ENCODE assay signal across 13 cellular contexts in the genomic region with DNA sequence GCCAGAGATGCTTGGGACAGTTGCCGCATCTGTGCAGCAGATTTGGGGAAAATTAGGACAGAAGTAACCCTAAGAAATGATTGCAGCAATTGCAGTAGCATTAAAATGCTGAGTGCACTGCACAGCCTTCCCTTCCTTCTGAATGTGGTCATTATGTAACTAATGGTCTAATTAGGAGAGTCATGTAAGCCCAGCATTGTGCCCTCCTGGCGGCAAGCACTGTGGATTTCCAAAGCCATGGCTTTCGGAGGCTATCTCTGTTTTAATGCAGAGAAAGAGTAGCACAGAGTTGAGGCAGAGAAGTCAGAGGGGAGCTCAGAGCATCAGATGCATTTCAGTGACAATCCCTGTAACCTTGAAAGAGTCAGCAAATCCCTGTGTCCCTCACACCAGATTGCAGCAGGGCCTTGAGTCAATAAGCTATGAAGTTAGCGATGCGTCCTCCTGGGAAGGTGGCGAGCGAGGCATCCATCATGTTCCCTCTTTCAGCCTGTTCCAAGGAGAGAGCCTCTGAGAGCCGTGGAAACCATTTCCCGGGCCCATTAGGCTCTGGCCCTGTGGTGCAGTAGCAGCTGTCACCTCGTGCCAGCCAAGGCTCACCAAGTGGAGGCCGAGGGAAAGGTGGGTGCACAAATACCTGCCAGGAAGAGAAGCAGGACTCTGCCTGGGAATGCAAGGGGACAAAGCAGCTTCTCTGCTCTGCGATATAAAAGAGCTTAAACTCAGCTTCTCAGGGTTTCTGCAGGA.
A peak's percentile ranks its signal among the peaks of the same experiment; 100 is the strongest.
DNase-seq lines count a peak whose midpoint lies in the region; ATAC-seq and TF ChIP-seq lines count a peak whose summit lies in the region.
"Had no signal": no experiment of that assay in that cellular context is flagged by ENCODE, and none has a peak within 500 bp of the region (broad histone marks: within the 10 kb centered on the region; RNA-seq: fewer than 3 reads in every experiment).

No MANE protein-coding gene starts in this region.

- H3K4me2 ChIP-seq in IMR-90 (ENCODE audit: low read depth, low read length) (no peak overlapping the region), mesenchymal stem cell (ENCODE audit: low read length, poor library complexity, severe bottlenecking) (no peak overlapping the region), H9 (ENCODE audit: insufficient read depth, insufficient read length, low read length) (no peak overlapping the region)

- H2BK15ac ChIP-seq in IMR-90 (ENCODE audit: low read depth, low read length) (peak overlapping the region; percentile 10; the same call in 1 of the 3 replicates), mesenchymal stem cell (ENCODE audit: low read depth, poor library complexity, severe bottlenecking) (no peak overlapping the region), H9 (ENCODE audit: low read depth, low read length) (no peak overlapping the region)

- no peaks in the 10 kb centered on the region; the same call in 1 of the 2 replicates for H3K27me3 Mint-ChIP-seq in H9 (ENCODE audit: low read depth)

- H3K9me1 ChIP-seq in IMR-90 (ENCODE audit: insufficient read depth, low read length): 0 out of 2 replicates have a peak, but pooled peaks cover 3% of the 10 kb centered on the region

- no peaks in the 10 kb centered on the region for H3K9me3 Mint-ChIP-seq in H9

- peaks cover 8 to 10% of the 10 kb centered on the region in 2 experiments for H3K4me1 Mint-ChIP-seq in H9

- ATAC-seq in IMR-90 (ENCODE audit: low read depth): no peak

- H2BK12ac ChIP-seq in mesenchymal stem cell (ENCODE audit: low read length in 2 of 2) (peak overlapping the region; percentile 53 to 77), H9 (ENCODE audit: insufficient read length, low read depth, low read length) (no peak overlapping the region)

- H3K36me3 Mint-ChIP-seq in H9 (ENCODE audit: insufficient read depth in 1 of 3, low read depth in 3 of 3): no peaks in the 10 kb centered on the region

- in situ Hi-C loops in IMR-90 (cut with MboI; ENCODE audit: low sequenced_read_pairs): loop anchor here (25.0 kb wide), 1 partner anchor 1078 kb away; no protein-coding TSS in a partner anchor
- in situ Hi-C loops in KBM-7 (cut with MboI; ENCODE audit: low pct_unique_long_range_greater_than_20kb, low sequenced_read_pairs): no loop called here

- no peak overlapping the region for H2BK5ac ChIP-seq in IMR-90 (ENCODE audit: low read depth, low read length, poor library complexity, severe bottlenecking)
- no peak overlapping the region for H2BK5ac ChIP-seq in mesenchymal stem cell (ENCODE audit: low read depth, low read length, poor library complexity, severe bottlenecking)
- no peak overlapping the region for H2BK5ac ChIP-seq in H9 (ENCODE audit: insufficient read length, low read length)

- no peak for TF ChIP-seq RAD21 in IMR-90 (IDR thresholded peaks at IDR 0.05; ENCODE audit: low read length)

- H3K23ac ChIP-seq in IMR-90 (ENCODE audit: low read depth, low read length) (no peak overlapping the region), mesenchymal stem cell (ENCODE audit: low read length in 2 of 2) (peak overlapping the region in 1 of 2 experiments; percentile 40), H9 (ENCODE audit: insufficient read length, low read depth, low read length) (no peak overlapping the region)

- intact Hi-C loops in IMR-90 (cut with micrococcal nuclease): loop anchor here (5.0 to 10.0 kb wide), 2 partner anchors 226 to 277 kb away; no protein-coding TSS in a partner anchor

- H3K4ac ChIP-seq in IMR-90 (ENCODE audit: low read depth, low read length): peak overlapping the region; percentile 34; the same call in 1 of the 2 replicates
- peak overlapping the region in 1 of 2 experiments; percentile 29 for H3K4ac ChIP-seq in mesenchymal stem cell (ENCODE audit: low read depth in 1 of 2, low read length in 2 of 2)
- H3K4ac ChIP-seq in H9 (ENCODE audit: low read depth, low read length): no peak overlapping the region

- H3K79me1 ChIP-seq in IMR-90 (ENCODE audit: low read depth in 1 of 2, low read length in 2 of 2) (no peaks in the 10 kb centered on the region), mesenchymal stem cell (replicated peaks; ENCODE audit: low read length, poor library complexity, severe bottlenecking) (no peaks in the 10 kb centered on the region), H9 (ENCODE audit: insufficient read depth, low read depth, low read length, poor library complexity, severe bottlenecking) (no peaks in the 10 kb centered on the region)

- H3K9me3 ChIP-seq in IMR-90 (ENCODE audit: control insufficient read depth, insufficient read depth, low read length) (no peaks in the 10 kb centered on the region), mesenchymal stem cell (ENCODE audit: control insufficient read depth, low read length) (no peaks in the 10 kb centered on the region), H9 (ENCODE audit: control insufficient read depth, low read depth, low read length) (no peaks in the 10 kb centered on the region)

- H3K4me3 ChIP-seq in IMR-90 (ENCODE audit: insufficient read depth, low read depth, low read length) (no peak overlapping the region), mesenchymal stem cell (ENCODE audit: insufficient read depth in 1 of 2, low read depth in 1 of 2, low read length in 2 of 2) (no peak overlapping the region)

- no TSS peak for BruUV-seq in IMR-90 (replicated peaks; lab: Mats Ljungman, UMichigan)

- DNase-seq in Ammon's horn (ENCODE audit: low spot score) (peak; percentile 29), IMR-90 (no peak), cerebellum (ENCODE audit: low spot score) (peak; percentile 20), mesenchymal stem cell (no peak), H9 (no peak), KBM-7 (no peak), T-helper 2 cell (no peak)
- DNase-seq: COR-L47, Karpas-422, NCI-H2029, NCI-H2227 treated with DMSO at 0.1 percent for 48 hours, NCI-H526 treated with DMSO at 0.1 percent for 48 hours, SW 1271 had no signal

- POLR2A ChIA-PET in IMR-90 (lab: Charles Lee; ENCODE audit: unreplicated experiment): no interaction called here

- H3K4me1 ChIP-seq in IMR-90 (ENCODE audit: control insufficient read depth, insufficient read depth, low read length): peaks cover 5% of the 10 kb centered on the region; the same call in 1 of the 2 replicates
- no peaks in the 10 kb centered on the region for H3K4me1 ChIP-seq in mesenchymal stem cell (ENCODE audit: control insufficient read depth, insufficient read depth, low read depth, low read length)
- no peaks in the 10 kb centered on the region for H3K4me1 ChIP-seq in H9 (ENCODE audit: insufficient read depth, low read length)

- H4K20me1 ChIP-seq in IMR-90 (ENCODE audit: insufficient read depth, low read length) (no peaks in the 10 kb centered on the region), H9 (ENCODE audit: control insufficient read depth, insufficient read depth, insufficient read length) (no peaks in the 10 kb centered on the region)

- H4K5ac ChIP-seq in IMR-90 (ENCODE audit: low read depth, low read length) (peak overlapping the region; percentile 33; the same call in 1 of the 2 replicates), H9 (ENCODE audit: insufficient read length, low read depth, low read length) (no peak overlapping the region)

- no peaks in the 10 kb centered on the region for H3K79me2 ChIP-seq in H9 (ENCODE audit: insufficient read depth, low read length)

- no peak overlapping the region for H3K27ac ChIP-seq in IMR-90 (ENCODE audit: insufficient read depth, low read length)
- H3K27ac ChIP-seq in mesenchymal stem cell (ENCODE audit: low read length, poor library complexity, severe bottlenecking): no peak overlapping the region
- no peak overlapping the region for H3K27ac ChIP-seq in H9 (ENCODE audit: insufficient read length, low read depth, low read length)

- H3K14ac ChIP-seq in IMR-90 (replicated peaks; ENCODE audit: low read depth, low read length) (0 out of 2 replicates have a peak overlapping the region, but pooled peaks have one; percentile 26), mesenchymal stem cell (ENCODE audit: low read length in 2 of 2) (peak overlapping the region in 1 of 2 experiments; percentile 90), H9 (ENCODE audit: insufficient read depth, low read length) (no peak overlapping the region)

- TF ChIP-seq CTCF in IMR-90 (conservative IDR thresholded peaks at IDR 0.05; ENCODE audit: low read depth, low read length): no peak
- no peak for TF ChIP-seq CTCF in H9 (conservative IDR thresholded peaks at IDR 0.05)

- H2AFZ ChIP-seq in IMR-90 (replicated peaks; ENCODE audit: low read length, poor library complexity): peak overlapping the region; percentile 38
- H2AFZ ChIP-seq in mesenchymal stem cell (ENCODE audit: low read depth, low read length): no peak overlapping the region
- H2AFZ ChIP-seq in H9 (ENCODE audit: low read length): no peak overlapping the region

- H3K9ac ChIP-seq in IMR-90 (ENCODE audit: low read depth, low read length) (no peak overlapping the region; the same call in 1 of the 2 replicates), mesenchymal stem cell (ENCODE audit: low read length) (no peak overlapping the region), H9 (ENCODE audit: extremely low read depth, insufficient read length, low read length) (no peak overlapping the region)

- H2AK5ac ChIP-seq in IMR-90 (ENCODE audit: low read depth, low read length) (peak overlapping the region; percentile 1; the same call in 1 of the 2 replicates), mesenchymal stem cell (ENCODE audit: low read length, severe bottlenecking) (no peak overlapping the region), H9 (ENCODE audit: insufficient read length, low read length) (no peak overlapping the region)

- no peak overlapping the region for H3T11ph ChIP-seq in H9 (ENCODE audit: low read length)

- no peaks in the 10 kb centered on the region for H3K23me2 ChIP-seq in H9 (ENCODE audit: insufficient read length, low read depth, low read length, poor library complexity, severe bottlenecking)

- no peak overlapping the region for H3K27ac Mint-ChIP-seq in H9

- H2BK120ac ChIP-seq in IMR-90 (ENCODE audit: low read depth, low read length) (peak overlapping the region; percentile 47; the same call in 1 of the 2 replicates), mesenchymal stem cell (ENCODE audit: low read depth, low read length) (no peak overlapping the region), H9 (ENCODE audit: low read depth, low read length, poor library complexity, severe bottlenecking) (no peak overlapping the region)

- H2BK20ac ChIP-seq in IMR-90 (ENCODE audit: low read depth, low read length) (peak overlapping the region; percentile 49), H9 (ENCODE audit: low read depth, low read length, poor library complexity, severe bottlenecking) (no peak overlapping the region)

- dilution Hi-C loops in IMR-90 (cut with HindIII; ENCODE audit: low sequenced_read_pairs, unreplicated experiment): no loop called here

- no peaks in the 10 kb centered on the region for H3K27me3 ChIP-seq in IMR-90 (ENCODE audit: control insufficient read depth, insufficient read depth, low read length)
- peaks cover 0 to 30% of the 10 kb centered on the region in 2 experiments for H3K27me3 ChIP-seq in mesenchymal stem cell (ENCODE audit: control insufficient read depth in 1 of 2, insufficient read depth in 1 of 2, low read length in 2 of 2)
- H3K27me3 ChIP-seq in H9 (ENCODE audit: insufficient read depth, low read length): no peaks in the 10 kb centered on the region

- peak overlapping the region; percentile 93 for H3K18ac ChIP-seq in IMR-90 (ENCODE audit: low read depth, low read length)
- peak overlapping the region in 1 of 2 experiments; percentile 50 for H3K18ac ChIP-seq in mesenchymal stem cell (ENCODE audit: low read depth in 1 of 2, low read length in 2 of 2)
- no peak overlapping the region for H3K18ac ChIP-seq in H9 (ENCODE audit: insufficient read length, low read depth, low read length)

- CTCF ChIA-PET in IMR-90 (lab: Yijun Ruan, JAX): no interaction called here

- H3K36me3 ChIP-seq in IMR-90 (ENCODE audit: control insufficient read depth, insufficient read depth, low read length): no peaks in the 10 kb centered on the region
- H3K36me3 ChIP-seq in mesenchymal stem cell (ENCODE audit: control insufficient read depth in 1 of 2, insufficient read depth in 2 of 2, low read depth in 1 of 2, low read length in 2 of 2): no peaks in the 10 kb centered on the region

- no peak overlapping the region for H3K56ac ChIP-seq in IMR-90 (ENCODE audit: extremely low read depth, insufficient read depth, low read length)
- no peak overlapping the region for H3K56ac ChIP-seq in H9 (ENCODE audit: insufficient read length, low read depth, low read length)

- TF ChIP-seq POLR2A in IMR-90 (IDR thresholded peaks at IDR 0.05; ENCODE audit: low read depth, low read length): no peak

- peak overlapping the region; percentile 79 for H2AK9ac ChIP-seq in IMR-90 (replicated peaks; ENCODE audit: low read depth, low read length, poor library complexity)

- WGBS in IMR-90 (ENCODE audit: extremely low coverage in 2 of 2, insufficient read length in 1 of 2), 2 experiments: 92% methylated on average over 10 of the region's 12 CpGs; no CpG with 5 or more reads in 1 of the 2 experiments
- WGBS in mesenchymal stem cell: 93% methylated on average over 12 of the region's 12 CpGs
- WGBS in H9 (ENCODE audit: extremely low coverage, insufficient read length, low lambda C conversion rate): no CpG with 5 or more reads among the region's 12 CpGs

- H4K91ac ChIP-seq in IMR-90 (ENCODE audit: insufficient read depth, low read depth, low read length) (peak overlapping the region; percentile 33; the same call in 1 of the 2 replicates), mesenchymal stem cell (ENCODE audit: low read length) (no peak overlapping the region), H9 (ENCODE audit: insufficient read length, low read depth, low read length) (no peak overlapping the region)

- H3K4me3 Mint-ChIP-seq in H9: no peak overlapping the region

- H4K8ac ChIP-seq in IMR-90 (ENCODE audit: low read depth in 2 of 2, low read length in 2 of 2) (peak overlapping the region in 1 of 2 experiments; percentile 57; a peak in 2 of 4 replicates), mesenchymal stem cell (ENCODE audit: low read length) (peak overlapping the region; percentile 19), H9 (replicated peaks; ENCODE audit: insufficient read length, low read depth, low read length) (no peak overlapping the region)

Comparison
In these comparisons a context has a peak if more than half of its experiments do, and no peak if none do; other contexts are left out.
1. DNase-seq: peak in Ammon's horn (single experiment) and cerebellum (single experiment); none in IMR-90 (single experiment), mesenchymal stem cell (single experiment), H9 (single experiment), KBM-7 (single experiment) and T-helper 2 cell (0 of 5).